Comparison of ENCODE assay signal across 25 cellular contexts in genomic region chr12:96864335-96864734, GRCh38.
"Had no signal": no experiment of that assay in that cellular context is flagged by ENCODE, and none has a peak within 500 bp of the region (broad histone marks: within the 10 kb centered on the region; RNA-seq: fewer than 3 reads in every experiment).

No MANE protein-coding gene starts in this region.

- H3K36me3 ChIP-seq: right lobe of liver, suprapubic skin had no signal

- ATAC-seq: left lobe of liver; mucosa of descending colon; natural killer cell treated with Interleukin-12 subunit alpha and Interleukin-12 subunit beta and Interleukin-15 and Interleukin-18, amount 100 ng/mL, for 72 hours; right lobe of liver; stimulated activated naive CD8-positive, alpha-beta T cell treated with anti-CD3 and anti-CD28 coated beads, Interleukin-15, amount 100 ng/mL, for 72 hours had no signal

- H3K27me3 Mint-ChIP-seq: progenitor cell of endocrine pancreas had no signal

- H3K27ac Mint-ChIP-seq: immature natural killer cell; mesothelial cell of epicardium; naive B cell; natural killer cell treated with Interleukin-12 subunit alpha and Interleukin-12 subunit beta and Interleukin-15 and Interleukin-18, amount 100 ng/mL, for 72 hours; progenitor cell of endocrine pancreas; stimulated activated naive CD8-positive, alpha-beta T cell treated with anti-CD3 and anti-CD28 coated beads, Interleukin-15, amount 100 ng/mL, for 72 hours had no signal

- H3K27me3 ChIP-seq: dorsolateral prefrontal cortex, right lobe of liver, suprapubic skin had no signal

- H2AFZ ChIP-seq: parathyroid adenoma had no signal

- H3K9me3 ChIP-seq: mucosa of descending colon, right lobe of liver, suprapubic skin had no signal

- H3K27ac ChIP-seq: dorsolateral prefrontal cortex, parathyroid adenoma, right lobe of liver, suprapubic skin had no signal

- H3K9me3 Mint-ChIP-seq: mesothelial cell of epicardium; naive B cell; natural killer cell treated with Interleukin-12 subunit alpha and Interleukin-12 subunit beta and Interleukin-15 and Interleukin-18, amount 100 ng/mL, for 72 hours; stimulated activated naive CD8-positive, alpha-beta T cell treated with anti-CD3 and anti-CD28 coated beads, Interleukin-15, amount 100 ng/mL, for 72 hours had no signal

- H3K4me3 ChIP-seq: dorsolateral prefrontal cortex, mucosa of descending colon, right lobe of liver, suprapubic skin had no signal

- H3K4me1 Mint-ChIP-seq: immature natural killer cell, neural crest cell had no signal

- H3K9ac ChIP-seq: parathyroid adenoma had no signal

- H3K79me2 ChIP-seq: parathyroid adenoma had no signal

- H3K4me3 Mint-ChIP-seq: immature natural killer cell; mesothelial cell of epicardium; naive B cell; natural killer cell treated with Interleukin-12 subunit alpha and Interleukin-12 subunit beta and Interleukin-15 and Interleukin-18, amount 100 ng/mL, for 72 hours; neural crest cell; stimulated activated naive CD8-positive, alpha-beta T cell treated with anti-CD3 and anti-CD28 coated beads, Interleukin-15, amount 100 ng/mL, for 72 hours had no signal

- DNase-seq: dorsolateral prefrontal cortex; effector CD4-positive, alpha-beta T cell; hypothalamus; immature natural killer cell; kidney; mesenchymal stem cell; mucosa of descending colon; naive B cell; right lobe of liver; small intestine; stimulated activated CD4-positive, alpha-beta T cell treated with anti-CD3 and anti-CD28 coated beads, Interleukin-1b, Interleukin-23, amount 100 ng/mL, for 48 hours; stimulated activated CD4-positive, alpha-beta T cell treated with anti-CD3 and anti-CD28 coated beads, Interleukin-4, amount 100 ng/mL, for 1 hour; stimulated activated CD8-positive, alpha-beta memory T cell treated with anti-CD3 and anti-CD28 coated beads, Interleukin-4, amount 100 ng/mL, for 48 hours; stimulated activated naive CD4-positive, alpha-beta T cell; stimulated activated naive CD8-positive, alpha-beta T cell treated with anti-CD3 and anti-CD28 coated beads, Interleukin-15, amount 100 ng/mL, for 72 hours; trophoblast cell had no signal

- FAIRE-seq: colon, frontal cortex, kidney, small intestine had no signal

- H3K4me1 ChIP-seq: parathyroid adenoma, right lobe of liver, suprapubic skin had no signal

- H3K36me3 Mint-ChIP-seq: immature natural killer cell; mesothelial cell of epicardium; naive B cell; natural killer cell treated with Interleukin-12 subunit alpha and Interleukin-12 subunit beta and Interleukin-15 and Interleukin-18, amount 100 ng/mL, for 72 hours had no signal
